8 cellular contexts compared by ENCODE assay signal in the genomic region with DNA sequence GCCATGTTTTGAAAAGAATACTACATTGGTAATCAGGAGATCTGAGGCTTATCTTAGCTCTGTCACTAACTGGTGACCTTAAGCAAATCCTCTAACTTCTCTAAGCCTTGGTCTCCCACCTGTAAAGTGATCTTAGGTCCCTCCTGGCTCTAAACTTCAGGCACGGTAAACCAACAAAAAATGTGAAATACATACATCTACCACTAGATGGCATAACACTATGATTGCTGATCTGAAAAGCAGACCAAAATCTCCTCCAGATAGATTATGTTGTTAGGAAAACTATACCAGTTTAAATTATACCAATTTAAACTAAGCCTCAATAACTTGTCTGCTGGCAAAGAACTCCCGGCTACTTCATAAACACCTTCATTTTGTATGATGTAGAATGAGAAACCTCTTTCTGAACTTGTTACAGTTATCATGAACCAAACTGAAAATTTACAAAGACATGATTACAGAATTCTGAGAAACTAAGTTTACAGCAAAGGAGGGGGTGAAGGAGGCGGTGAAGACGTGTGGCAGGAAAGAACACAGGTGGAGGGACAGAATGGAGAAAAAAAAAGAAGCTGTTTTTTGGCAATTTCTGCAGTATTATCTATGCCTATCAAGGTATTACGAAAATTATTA.
A peak's percentile ranks its signal among the peaks of the same experiment; 100 is the strongest.
DNase-seq lines count a peak whose midpoint lies in the region; ATAC-seq and TF ChIP-seq lines count a peak whose summit lies in the region.

No MANE protein-coding gene starts in this region.

- DNase-seq in AG20443 (ENCODE audit: low spot score), result peak; percentile 47
- peak; percentile 2 to 7 for DNase-seq in NCI-H187 (lab: John Stamatoyannopoulos, UW)
- no peak for DNase-seq in Right ventricle myocardium superior
- peak; percentile 64 for DNase-seq in renal cortical epithelial cell (ENCODE audit: low read depth)

- intact Hi-C loops in Right ventricle myocardium superior (cut with DNase I), result loop anchor here (5.0 kb wide), 1 partner anchor 99 kb away; the partner anchor contains the start of gene ADM

- ATAC-seq in GM18868 (IDR thresholded peaks at IDR 0.05; ENCODE audit: unreplicated experiment), result peak; percentile 49
- ATAC-seq in Right ventricle myocardium superior (ENCODE audit: poor library complexity), result peak; percentile 68
- ATAC-seq in HG03159 (IDR thresholded peaks at IDR 0.05; ENCODE audit: unreplicated experiment), result no peak
- ATAC-seq in GM21367 (IDR thresholded peaks at IDR 0.05; ENCODE audit: unreplicated experiment), result no peak

- TF ChIP-seq CTCF in WI38 (IDR thresholded peaks at IDR 0.05; ENCODE audit: low read depth, low read length), result peak; percentile 42; the same call in 1 of the 2 replicates

- H3K4me3 ChIP-seq in WI38 (ENCODE audit: low read depth, low read length), result no peak overlapping the region

Comparison
In these comparisons a context has a peak if more than half of its experiments do, and no peak if none do; other contexts are left out.
1. ATAC-seq: peak in GM18868 (single experiment) and Right ventricle myocardium superior (single experiment); none in HG03159 (single experiment) and GM21367 (single experiment).